In genomic region chr5:123664961-123665360, GRCh38 we compare ENCODE assay signal across 31 cellular contexts.
"Had no signal": no experiment of that assay in that cellular context is flagged by ENCODE, and none has a peak within 500 bp of the region (broad histone marks: within the 10 kb centered on the region; RNA-seq: fewer than 3 reads in every experiment).

No MANE protein-coding gene starts in this region.

- H3K4me1 ChIP-seq: adrenal gland, SJCRH30 had no signal

- H3K27me3 ChIP-seq: adrenal gland, brain microvascular endothelial cell, SJCRH30 had no signal

- DNase-seq: activated B cell treated with CpG ODN at 0.5 μM for 24 hours; activated CD4-positive, alpha-beta memory T cell treated with anti-CD3 and anti-CD28 coated beads for 36 hours; activated CD4-positive, alpha-beta T cell treated with anti-CD3 and anti-CD28 coated beads for 4 hours; activated CD4-positive, alpha-beta T cell treated with anti-CD3 and anti-CD28 coated beads, Interleukin-2, amount 50 U/mL, for 1 hour; activated CD4-positive, CD25-positive, alpha-beta regulatory T cell treated with anti-CD3 and anti-CD28 coated beads, Interleukin-2, amount 50 U/mL, for 72 hours; activated CD8-positive, alpha-beta memory T cell treated with anti-CD3 and anti-CD28 coated beads, Interleukin-2, amount 50 U/mL, for 4 hours; activated gamma-delta T cell treated with Interleukin-2 at 50 U/mL for 16 hours; activated naive CD4-positive, alpha-beta T cell treated with anti-CD3 and anti-CD28 coated beads for 36 hours; activated T-cell treated with anti-CD3 and anti-CD28 coated beads for 4 hours; activated T-cell treated with anti-CD3 and anti-CD28 coated beads, Interleukin-2, amount 50 U/mL, for 4 hours; adrenal gland; anterior cingulate cortex; brain microvascular endothelial cell; central memory CD4-positive, alpha-beta T cell; Karpas-422; KBM-7; NCI-H1048; NCI-H1105 treated with DMSO at 0.1 percent for 48 hours; NCI-H1436; NCI-H1694; NCI-H2029; NCI-H2107; NCI-H226; NCI-H524 treated with DMSO at 0.1 percent for 48 hours; SHP77; SJCRH30; T1000 had no signal

- H3K36me3 ChIP-seq: adrenal gland, brain microvascular endothelial cell, SJCRH30 had no signal

- H3K27ac ChIP-seq: adrenal gland, brain microvascular endothelial cell, SJCRH30, SK-N-MC, VCaP had no signal

- ATAC-seq: activated naive CD4-positive, alpha-beta T cell treated with anti-CD3 and anti-CD28 coated beads, Interleukin-2, amount 50 U/mL, for 72 hours; activated T-cell treated with anti-CD3 and anti-CD28 coated beads, Interleukin-2, amount 50 U/mL, for 4 hours; Panc1 had no signal

- H3K4me3 ChIP-seq: adrenal gland, SJCRH30, SK-N-MC had no signal

- H3K9me3 ChIP-seq: adrenal gland, SJCRH30 had no signal
